ENCODE assay signal across 23 cellular contexts in genomic region chr22:39024923-39025322, GRCh38. TPM values are rescaled to one million over a fixed set of nuclear protein-coding genes. Genes with fewer than 3 reads are reported as not detected.
A peak's percentile ranks its signal among the peaks of the same experiment; 100 is the strongest.
DNase-seq lines count a peak whose midpoint lies in the region; ATAC-seq and TF ChIP-seq lines count a peak whose summit lies in the region.
"Had no signal": no experiment of that assay in that cellular context is flagged by ENCODE, and none has a peak within 500 bp of the region (broad histone marks: within the 10 kb centered on the region; RNA-seq: fewer than 3 reads in every experiment).

No MANE protein-coding gene starts in this region.

- peak overlapping the region; percentile 31 for H2BK120ac ChIP-seq in neuronal stem cell (ENCODE audit: low read depth, low read length)

- H3K36me3 Mint-ChIP-seq in T-helper 17 cell (ENCODE audit: low read depth), result peaks cover 2% of the 10 kb centered on the region
- peaks cover 3% of the 10 kb centered on the region for H3K36me3 Mint-ChIP-seq in activated naive CD8-positive, alpha-beta T cell
- H3K36me3 Mint-ChIP-seq: brain had no signal

- no peak overlapping the region for H2AK5ac ChIP-seq in neuronal stem cell (ENCODE audit: low read depth, low read length)

- DNase-seq in activated naive CD4-positive, alpha-beta T cell treated with Interleukin-2 at 50 U/mL for 16 hours, result peak; percentile 16
- DNase-seq in activated naive CD4-positive, alpha-beta T cell (lab: John Stamatoyannopoulos, UW), result no peak
- no peak for DNase-seq in T-helper 17 cell
- DNase-seq in neuronal stem cell (ENCODE audit: low spot score), result no peak
- no peak for DNase-seq in stimulated activated CD4-positive, alpha-beta T cell treated with anti-CD3 and anti-CD28 coated beads, Interleukin-4, amount 100 ng/mL, for 1 hour
- no peak for DNase-seq in WERI-Rb-1
- DNase-seq: ACHN; cortex of kidney; DMS79 treated with DMSO at 0.1 percent for 48 hours; HFFc6; NCI-H146; NCI-H2171 treated with DMSO at 0.1 percent for 48 hours; NCI-H69; psoas muscle; stimulated activated CD4-positive, alpha-beta T cell treated with anti-CD3 and anti-CD28 coated beads, Interleukin-1b, Interleukin-23, amount 100 ng/mL, for 48 hours; stimulated activated naive CD4-positive, alpha-beta T cell treated with Interleukin-2 at 50 U/mL for 16 hours; transverse colon had no signal

- no peak overlapping the region for H3K9ac ChIP-seq in neuronal stem cell (ENCODE audit: low read depth, low read length, poor library complexity)

- H3K4me3 ChIP-seq in neuronal stem cell (ENCODE audit: low read length in 2 of 2) (no peak overlapping the region), WERI-Rb-1 (ENCODE audit: low read depth, low read length) (no peak overlapping the region)
- H3K4me3 ChIP-seq: psoas muscle, transverse colon had no signal

- no peak overlapping the region for H4K8ac ChIP-seq in neuronal stem cell (ENCODE audit: low read depth, low read length)

- H3K36me3 ChIP-seq in neuronal stem cell (replicated peaks in 1 of 2; ENCODE audit: control insufficient read depth in 2 of 2, insufficient read depth in 2 of 2, low read length in 2 of 2) (no peaks in the 10 kb centered on the region), WERI-Rb-1 (no peaks in the 10 kb centered on the region)
- H3K36me3 ChIP-seq: neutrophil, transverse colon had no signal

- H3K4ac ChIP-seq in neuronal stem cell (ENCODE audit: low read length), result no peak overlapping the region

- no peak overlapping the region for H3K4me2 ChIP-seq in neuronal stem cell (ENCODE audit: insufficient read depth, low read length, poor library complexity, severe bottlenecking)

- no peaks in the 10 kb centered on the region for H3K27me3 Mint-ChIP-seq in T-helper 17 cell
- no peaks in the 10 kb centered on the region for H3K27me3 Mint-ChIP-seq in activated naive CD8-positive, alpha-beta T cell

- no peak overlapping the region for H4K91ac ChIP-seq in neuronal stem cell (ENCODE audit: low read depth, low read length, poor library complexity)

- H3K9me3 Mint-ChIP-seq in activated naive CD8-positive, alpha-beta T cell (ENCODE audit: low read depth), result no peaks in the 10 kb centered on the region
- H3K9me3 Mint-ChIP-seq: brain, HFFc6 had no signal

- H3K4me1 Mint-ChIP-seq in T-helper 17 cell, result peaks cover 37% of the 10 kb centered on the region
- H3K4me1 Mint-ChIP-seq in activated naive CD8-positive, alpha-beta T cell (ENCODE audit: low read depth), result peaks cover 56% of the 10 kb centered on the region

- no peaks in the 10 kb centered on the region for H3K79me1 ChIP-seq in neuronal stem cell (ENCODE audit: low read depth, low read length)

- no peak overlapping the region for H2BK12ac ChIP-seq in neuronal stem cell (ENCODE audit: low read length)

- H3K27ac ChIP-seq in neuronal stem cell (replicated peaks; ENCODE audit: low read length) (no peak overlapping the region), WERI-Rb-1 (no peak overlapping the region)
- H3K27ac ChIP-seq: neutrophil, psoas muscle, transverse colon had no signal

- no CpG with 5 or more reads among the region's 10 CpGs for WGBS in neuronal stem cell (ENCODE audit: extremely low coverage in 2 of 2, insufficient read length in 2 of 2, insufficient replicate concordance in 1 of 2), 2 donors

- peaks cover 8 to 15% of the 10 kb centered on the region in 2 donors for H3K4me1 ChIP-seq in neuronal stem cell (ENCODE audit: control insufficient read depth in 2 of 2, insufficient read depth in 1 of 2, low read depth in 1 of 2, low read length in 2 of 2)
- H3K4me1 ChIP-seq: psoas muscle had no signal

- ATAC-seq in T-helper 17 cell (no peak), HG02970 (IDR thresholded peaks at IDR 0.05; ENCODE audit: low FRiP score, unreplicated experiment) (no peak)
- ATAC-seq: left lobe of liver, psoas muscle, Right ventricle myocardium inferior had no signal

- H3K4me3 Mint-ChIP-seq in T-helper 17 cell, result peak overlapping the region; percentile 74
- H3K4me3 Mint-ChIP-seq in activated naive CD8-positive, alpha-beta T cell, result peak overlapping the region; percentile 56
- H3K4me3 Mint-ChIP-seq: brain, HFFc6 had no signal

- H2AFZ ChIP-seq in neuronal stem cell (ENCODE audit: low read length), result no peak overlapping the region

- H3K27ac Mint-ChIP-seq in T-helper 17 cell, result peak overlapping the region; percentile 41
- peak overlapping the region; percentile 81 for H3K27ac Mint-ChIP-seq in activated naive CD8-positive, alpha-beta T cell
- H3K27ac Mint-ChIP-seq: HFFc6 had no signal

- H3K9me3 ChIP-seq in T-helper 17 cell (ENCODE audit: control insufficient read depth, low read length, poor library complexity, severe bottlenecking) (no peaks in the 10 kb centered on the region), neuronal stem cell (replicated peaks in 1 of 2; ENCODE audit: control insufficient read depth in 2 of 2, insufficient read depth in 1 of 2, low read depth in 1 of 2, low read length in 2 of 2) (no peaks in the 10 kb centered on the region), WERI-Rb-1 (ENCODE audit: severe bottlenecking) (no peaks in the 10 kb centered on the region)
- H3K9me3 ChIP-seq: neutrophil, psoas muscle, transverse colon had no signal

- peak overlapping the region; percentile 31 for H3K23ac ChIP-seq in neuronal stem cell (ENCODE audit: low read depth, low read length, poor library complexity)

- no peak overlapping the region for H2BK15ac ChIP-seq in neuronal stem cell (ENCODE audit: low read length)

- no peak for TF ChIP-seq CTCF in WERI-Rb-1 (IDR thresholded peaks at IDR 0.05; ENCODE audit: low read depth, low read length)

- no peak overlapping the region for H2BK5ac ChIP-seq in neuronal stem cell (ENCODE audit: low read length)

- H3K27me3 ChIP-seq in neuronal stem cell (ENCODE audit: control insufficient read depth in 3 of 3, insufficient read depth in 3 of 3, low read depth in 1 of 3, low read length in 3 of 3) (no peaks in the 10 kb centered on the region), WERI-Rb-1 (ENCODE audit: insufficient read depth, low read depth, severe bottlenecking) (no peaks in the 10 kb centered on the region)
- H3K27me3 ChIP-seq: neutrophil, transverse colon had no signal

- H3K18ac ChIP-seq in neuronal stem cell (ENCODE audit: low read length), result no peak overlapping the region

- H3K14ac ChIP-seq in neuronal stem cell (ENCODE audit: low read length), result no peak overlapping the region

RNA-seq across cellular contexts. Expression of gene APOBEC3D, which starts 4.0 kb away (rescaled TPM):
- 10 to 100 TPM; 12.2 to 17.6 TPM for total RNA-seq in T-helper 17 cell
- 1.2 TPM for polyA plus RNA-seq in neuronal stem cell (2013, experiment 1 of 2)
- polyA plus RNA-seq in neuronal stem cell (2013, experiment 2 of 2), result 1.2 TPM

RNA-seq across cellular contexts. Expression of gene APOBEC3C, which starts 10.9 kb away (rescaled TPM):
- total RNA-seq in T-helper 17 cell, result 10 to 100 TPM; 35.9 to 39.8 TPM
- polyA plus RNA-seq in neuronal stem cell (2013, experiment 1 of 2), result 18.7 TPM
- 20.6 TPM for polyA plus RNA-seq in neuronal stem cell (2013, experiment 2 of 2)

RNA-seq across cellular contexts. Expression of gene APOBEC3F, which starts 15.7 kb away (rescaled TPM):
- 10 to 100 TPM; 11.7 to 13.5 TPM for total RNA-seq in T-helper 17 cell
- polyA plus RNA-seq in neuronal stem cell (2013, experiment 1 of 2), result 3.5 TPM
- polyA plus RNA-seq in neuronal stem cell (2013, experiment 2 of 2), result 3.9 TPM

RNA-seq across cellular contexts. Expression of gene APOBEC3B, which starts 42.8 kb away (rescaled TPM):
- 1 to 10 TPM; 1.2 to 1.5 TPM for total RNA-seq in T-helper 17 cell
- polyA plus RNA-seq in neuronal stem cell (2013, experiment 1 of 2), result 2.9 TPM
- 2.8 TPM for polyA plus RNA-seq in neuronal stem cell (2013, experiment 2 of 2)

RNA-seq across cellular contexts. Expression of gene APOBEC3G, which starts 52.2 kb away (rescaled TPM):
- total RNA-seq in T-helper 17 cell, result 10 to 100 TPM; 21.5 to 24.6 TPM
- polyA plus RNA-seq in neuronal stem cell (2013, experiment 1 of 2), result 1.1 TPM
- 0.79 TPM for polyA plus RNA-seq in neuronal stem cell (2013, experiment 2 of 2)
